ENCODE assay signal across 1 cellular context in genomic region chr1:212858461-212859265, GRCh38.
TF ChIP-seq lines count a peak whose summit lies in the region.

No MANE protein-coding gene starts in this region.

TF ChIP-seq in GM12878, 131 proteins besides CTCF, POLR2A, EP300 and RAD21:
- TF ChIP-seq MEF2B (IDR thresholded peaks at IDR 0.05; ENCODE audit: partially characterized antibody, poor library complexity, severe bottlenecking) (no peak), ELK1 (IDR thresholded peaks at IDR 0.05; ENCODE audit: low read depth, low read length) (no peak), CHD1 (IDR thresholded peaks at IDR 0.05; ENCODE audit: low read depth, low read length) (no peak), GATAD2B (conservative IDR thresholded peaks at IDR 0.05; ENCODE audit: low read depth) (no peak; the same call in 1 of the 2 replicates), E2F8 (IDR thresholded peaks at IDR 0.05; ENCODE audit: low read depth, partially characterized antibody) (no peak), ZNF687 (IDR thresholded peaks at IDR 0.05) (0 out of 2 replicates have a peak, but pooled peaks have one; percentile 23), IRF3 (IDR thresholded peaks at IDR 0.05) (no peak), LARP7 (IDR thresholded peaks at IDR 0.05) (peak; percentile 32; the same call in 1 of the 2 replicates), SMAD5 (IDR thresholded peaks at IDR 0.05; ENCODE audit: low read depth) (no peak)
